In the genomic region with DNA sequence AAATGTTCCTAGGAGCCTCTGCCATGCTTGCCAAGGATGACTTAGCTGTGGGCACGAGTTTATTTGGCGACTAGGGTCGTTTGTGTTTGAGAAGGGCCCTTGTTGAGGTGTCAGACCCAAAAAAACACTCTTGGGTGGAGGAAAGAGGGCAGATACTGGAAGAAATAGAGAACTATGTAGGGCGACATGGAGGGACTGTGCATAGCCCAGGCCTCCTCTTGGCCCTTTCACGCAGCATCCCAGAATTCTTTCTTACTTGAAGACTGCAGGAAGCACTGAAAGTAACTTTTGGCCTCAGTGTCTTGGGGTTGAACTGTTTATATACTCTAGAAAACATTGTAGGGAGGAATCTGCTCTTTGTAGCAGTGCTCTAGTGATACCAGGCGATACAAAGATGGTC, we compare ENCODE assay signal across 8 cellular contexts. TPM values are rescaled to one million over a fixed set of nuclear protein-coding genes. Genes with fewer than 3 reads are reported as not detected.
DNase-seq lines count a peak whose midpoint lies in the region; ATAC-seq, FAIRE-seq and TF ChIP-seq lines count a peak whose summit lies in the region.

No MANE protein-coding gene starts in this region.

- H3K27me3 Mint-ChIP-seq in H9 (ENCODE audit: low read depth) = no peaks in the 10 kb centered on the region
- H3K27me3 Mint-ChIP-seq in activated naive CD8-positive, alpha-beta T cell treated with anti-CD3 and anti-CD28 coated beads for 36 hours = no peaks in the 10 kb centered on the region

- H4K5ac ChIP-seq in H9 (ENCODE audit: insufficient read length, low read depth, low read length) = no peak overlapping the region

- no peaks in the 10 kb centered on the region for H4K20me1 ChIP-seq in H9 (ENCODE audit: control insufficient read depth, insufficient read depth, insufficient read length)

- H3K4me2 ChIP-seq in H9 (ENCODE audit: insufficient read depth, insufficient read length, low read length) = peak overlapping the region; percentile 97

- H2AFZ ChIP-seq in H9 (ENCODE audit: low read length) = no peak overlapping the region

- peak; percentile 7 for ATAC-seq in left colon
- ATAC-seq in GM21367 (IDR thresholded peaks at IDR 0.05; ENCODE audit: unreplicated experiment) = no peak

- peak overlapping the region; percentile 92 for H3K9ac ChIP-seq in H9 (ENCODE audit: extremely low read depth, insufficient read length, low read length)

- H3K27ac Mint-ChIP-seq in H9 = peak overlapping the region; percentile 24 to 98 (median 32); a peak in 6 of 7 replicates
- peak overlapping the region; percentile 74 for H3K27ac Mint-ChIP-seq in activated naive CD8-positive, alpha-beta T cell treated with anti-CD3 and anti-CD28 coated beads for 36 hours

- H2BK20ac ChIP-seq in H9 (ENCODE audit: low read depth, low read length, poor library complexity, severe bottlenecking) = no peak overlapping the region

- no peak overlapping the region; the same call in 1 of the 2 replicates for H3K14ac ChIP-seq in H9 (ENCODE audit: insufficient read depth, low read length)

- no peak overlapping the region for H4K8ac ChIP-seq in H9 (replicated peaks; ENCODE audit: insufficient read length, low read depth, low read length)

- H3K56ac ChIP-seq in H9 (ENCODE audit: insufficient read length, low read depth, low read length) = no peak overlapping the region

- H3K4me1 Mint-ChIP-seq in H9 = peaks cover 21 to 24% of the 10 kb centered on the region in 2 experiments
- H3K4me1 Mint-ChIP-seq in activated naive CD8-positive, alpha-beta T cell treated with anti-CD3 and anti-CD28 coated beads for 36 hours = peaks cover 34% of the 10 kb centered on the region

- H3K23me2 ChIP-seq in H9 (ENCODE audit: insufficient read length, low read depth, low read length, poor library complexity, severe bottlenecking) = peaks cover 5% of the 10 kb centered on the region

- in situ Hi-C loops in transverse colon (cut with MboI; ENCODE audit: low pct_ligation_motif_present in 1 of 4, low pct_unique_long_range_greater_than_20kb in 1 of 4, low sequenced_read_pairs in 3 of 4) = no loop called here

- H3T11ph ChIP-seq in H9 (ENCODE audit: low read length) = no peak overlapping the region

- H2BK5ac ChIP-seq in H9 (ENCODE audit: insufficient read length, low read length) = no peak overlapping the region

- TF ChIP-seq EP300 in transverse colon (IDR thresholded peaks at IDR 0.05; ENCODE audit: low read depth) = no peak

- no peak for TF ChIP-seq POLR2A in transverse colon (IDR thresholded peaks at IDR 0.05)

- H3K27me3 ChIP-seq in H9 (ENCODE audit: insufficient read depth, low read length) (no peaks in the 10 kb centered on the region), transverse colon (no peaks in the 10 kb centered on the region)

- H3K79me2 ChIP-seq in H9 (ENCODE audit: insufficient read depth, low read length) = peaks cover 19% of the 10 kb centered on the region; the same call in 1 of the 2 replicates

- H3K9me3 Mint-ChIP-seq in H9 = no peaks in the 10 kb centered on the region
- H3K9me3 Mint-ChIP-seq in activated naive CD8-positive, alpha-beta T cell treated with anti-CD3 and anti-CD28 coated beads for 36 hours = peaks cover 2% of the 10 kb centered on the region

- intact Hi-C loops in left colon (cut with DNase I, micrococcal nuclease) (no loop called here), transverse colon (cut with DNase I; ENCODE audit: low total_unique reads) (no loop called here)

- H2BK12ac ChIP-seq in H9 (ENCODE audit: insufficient read length, low read depth, low read length) = no peak overlapping the region

- H2AK5ac ChIP-seq in H9 (ENCODE audit: insufficient read length, low read length) = no peak overlapping the region

- WGBS in H9 (ENCODE audit: extremely low coverage, insufficient read length, low lambda C conversion rate) = no CpG with 5 or more reads among the region's 6 CpGs
- 9% methylated on average over 5 to 6 of the region's 6 CpGs for WGBS in transverse colon (ENCODE audit: low coverage in 1 of 2), 2 donors

- H3K4me1 ChIP-seq in H9 (ENCODE audit: insufficient read depth, low read length) = no peaks in the 10 kb centered on the region
- H3K4me1 ChIP-seq in transverse colon = peaks cover 5 to 31% (median 24%) of the 10 kb centered on the region in 4 donors

- no peak overlapping the region for H2BK15ac ChIP-seq in H9 (ENCODE audit: low read depth, low read length)

- H2BK120ac ChIP-seq in H9 (ENCODE audit: low read depth, low read length, poor library complexity, severe bottlenecking) = no peak overlapping the region

- peaks cover 7% of the 10 kb centered on the region for H3K79me1 ChIP-seq in H9 (ENCODE audit: insufficient read depth, low read depth, low read length, poor library complexity, severe bottlenecking)

- DNase-seq in AG09309 (ENCODE audit: low read depth) (no peak), H9 (no peak), left colon (no peak), transverse colon (no peak), GM19239 (ENCODE audit: insufficient read length, low spot score) (no peak), HuH-7.5 (ENCODE audit: low spot score) (no peak)
- no peak for DNase-seq in activated naive CD8-positive, alpha-beta T cell treated with anti-CD3 and anti-CD28 coated beads for 36 hours

- H4K91ac ChIP-seq in H9 (ENCODE audit: insufficient read length, low read depth, low read length) = no peak overlapping the region

- H3K27ac ChIP-seq in H9 (ENCODE audit: insufficient read length, low read depth, low read length) = no peak overlapping the region
- peak overlapping the region; percentile 91 to 94 (median 93) for H3K27ac ChIP-seq in transverse colon

- no peak for FAIRE-seq in GM19239 (lab: Jason Lieb, UNC)

- H3K4ac ChIP-seq in H9 (ENCODE audit: low read depth, low read length) = no peak overlapping the region

- TF ChIP-seq CTCF in AG09309 (IDR thresholded peaks at IDR 0.05; ENCODE audit: control insufficient read depth, insufficient read depth, low read depth, low read length, missing control alignments) = no peak
- no peak for TF ChIP-seq CTCF in H9 (conservative IDR thresholded peaks at IDR 0.05)
- no peak for TF ChIP-seq CTCF in transverse colon (IDR thresholded peaks at IDR 0.05)

- H3K23ac ChIP-seq in H9 (ENCODE audit: insufficient read length, low read depth, low read length) = no peak overlapping the region

- no peaks in the 10 kb centered on the region for H3K36me3 ChIP-seq in transverse colon

- H3K4me3 ChIP-seq in AG09309 (ENCODE audit: control insufficient read depth, low read depth, low read length) = peak overlapping the region; percentile 78
- H3K4me3 ChIP-seq in transverse colon = peak overlapping the region; percentile 84 to 99 (median 97)

- H3K18ac ChIP-seq in H9 (ENCODE audit: insufficient read length, low read depth, low read length) = no peak overlapping the region

- peak overlapping the region; percentile 95 to 100 for H3K4me3 Mint-ChIP-seq in H9
- peak overlapping the region; percentile 99 for H3K4me3 Mint-ChIP-seq in activated naive CD8-positive, alpha-beta T cell treated with anti-CD3 and anti-CD28 coated beads for 36 hours

- H3K36me3 Mint-ChIP-seq in H9 (ENCODE audit: insufficient read depth in 1 of 3, low read depth in 3 of 3) = peaks cover 0 to 2% (median 2%) of the 10 kb centered on the region in 3 experiments; a peak in 3 of 7 replicates
- H3K36me3 Mint-ChIP-seq in activated naive CD8-positive, alpha-beta T cell treated with anti-CD3 and anti-CD28 coated beads for 36 hours = peaks cover 18% of the 10 kb centered on the region

- H3K9me3 ChIP-seq in H9 (ENCODE audit: control insufficient read depth, low read depth, low read length) = no peaks in the 10 kb centered on the region
- H3K9me3 ChIP-seq in transverse colon = no peaks in the 10 kb centered on the region

RNA-seq across cellular contexts. Expression of a gene that starts 0.9 kb away (rescaled TPM):
- total RNA-seq in H9 (2021) (45.7 and 49.5 TPM in 2 replicates), left colon (10 to 100 TPM; 28.8 to 32.7 TPM), transverse colon (10 to 100 TPM; 10.7 to 23.2 (median 17.6) TPM)
- 10 to 100 TPM; 26.8 to 30.3 TPM for total RNA-seq in activated naive CD8-positive, alpha-beta T cell treated with anti-CD3 and anti-CD28 coated beads for 36 hours

RNA-seq across cellular contexts. Expression of a gene that starts 15.5 kb away (rescaled TPM):
- total RNA-seq in H9 (2021) = 15.5 and 17.3 TPM in 2 replicates
- total RNA-seq in activated naive CD8-positive, alpha-beta T cell treated with anti-CD3 and anti-CD28 coated beads for 36 hours = 10 to 100 TPM; 15.3 to 15.7 TPM
- 10 to 100 TPM; 11.1 to 13.2 TPM for total RNA-seq in left colon
- total RNA-seq in transverse colon = 10 to 100 TPM in 1 of 4 donors, 1 to 10 TPM in 3; 4.5 to 13.0 (median 8.4) TPM
